1 cellular context compared by ENCODE assay signal in genomic region chr6:6686176-6686575, GRCh38.
TF ChIP-seq lines count a peak whose summit lies in the region.

No MANE protein-coding gene starts in this region.

TF ChIP-seq in K562, 482 proteins besides CTCF, POLR2A, EP300 and RAD21 (continued from another document):
- TF ChIP-seq RERE (CRISPR knock-in tag; IDR thresholded peaks at IDR 0.05; ENCODE audit: borderline replicate concordance) (no peak), ZNF121 (CRISPR knock-in tag; conservative IDR thresholded peaks at IDR 0.05) (no peak), ZNF77 (CRISPR knock-in tag; IDR thresholded peaks at IDR 0.05) (no peak), HNRNPH1 (optimal IDR thresholded peaks at IDR 0.05; ENCODE audit: low read depth, low read length) (no peak), CREBBP (IDR thresholded peaks at IDR 0.05; ENCODE audit: low read depth, low read length) (no peak), HNRNPK (IDR thresholded peaks at IDR 0.05; ENCODE audit: low read depth, low read length, poor library complexity, severe bottlenecking) (no peak), MTA3 (IDR thresholded peaks at IDR 0.05; ENCODE audit: borderline replicate concordance) (no peak), TFE3 (CRISPR knock-in tag; IDR thresholded peaks at IDR 0.05) (no peak), ZNF655 (CRISPR knock-in tag; IDR thresholded peaks at IDR 0.05) (no peak)
